Comparison of ENCODE assay signal across 8 cellular contexts in the genomic region with DNA sequence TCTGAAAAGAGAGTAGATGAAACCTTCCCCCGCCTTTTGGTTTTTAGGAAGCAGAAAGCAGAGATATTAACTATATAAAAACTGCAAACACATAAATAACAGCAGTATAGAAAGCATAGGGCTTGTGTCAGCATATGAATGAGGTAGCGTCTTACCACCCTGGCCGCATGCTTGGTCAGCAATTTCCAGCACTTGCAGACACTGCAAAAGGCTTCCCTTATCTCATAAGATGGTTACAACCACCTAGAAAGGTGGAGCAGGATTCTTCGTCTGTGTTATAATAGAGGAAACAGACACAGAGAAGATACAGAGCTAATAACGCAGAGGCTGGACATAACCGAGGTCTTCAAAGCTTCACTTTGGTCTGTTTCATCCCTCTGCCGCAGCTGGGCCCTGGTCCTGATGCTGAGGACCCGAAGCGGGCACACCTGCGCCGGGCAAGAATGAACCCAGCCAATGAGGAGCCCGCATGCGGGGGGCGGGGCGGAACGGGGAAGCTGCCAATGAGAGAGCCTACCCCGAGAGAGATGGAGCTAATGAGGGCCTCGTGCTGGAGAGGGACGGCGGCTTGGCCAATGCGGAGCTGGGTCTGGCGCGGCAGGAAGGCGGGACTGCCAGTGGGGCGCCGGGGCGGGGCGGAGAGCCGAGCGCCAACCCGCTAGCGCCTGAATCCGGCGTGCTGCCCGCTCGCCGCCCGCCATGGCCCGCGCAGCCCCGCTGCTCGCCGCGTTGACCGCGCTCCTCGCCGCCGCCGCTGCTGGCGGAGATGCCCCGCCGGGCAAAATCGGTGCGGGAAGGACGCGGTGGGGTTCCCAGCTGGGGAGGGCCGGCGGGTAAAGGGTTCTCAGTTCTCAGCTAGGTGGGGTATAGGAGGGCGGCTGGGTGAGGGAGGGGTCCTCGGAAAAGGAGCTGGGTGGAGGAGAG. TPM values are rescaled to one million over a fixed set of nuclear protein-coding genes. Genes with fewer than 3 reads are reported as not detected.
DNase-seq lines count a peak whose midpoint lies in the region; ATAC-seq lines count a peak whose summit lies in the region.

A gene with protein sequence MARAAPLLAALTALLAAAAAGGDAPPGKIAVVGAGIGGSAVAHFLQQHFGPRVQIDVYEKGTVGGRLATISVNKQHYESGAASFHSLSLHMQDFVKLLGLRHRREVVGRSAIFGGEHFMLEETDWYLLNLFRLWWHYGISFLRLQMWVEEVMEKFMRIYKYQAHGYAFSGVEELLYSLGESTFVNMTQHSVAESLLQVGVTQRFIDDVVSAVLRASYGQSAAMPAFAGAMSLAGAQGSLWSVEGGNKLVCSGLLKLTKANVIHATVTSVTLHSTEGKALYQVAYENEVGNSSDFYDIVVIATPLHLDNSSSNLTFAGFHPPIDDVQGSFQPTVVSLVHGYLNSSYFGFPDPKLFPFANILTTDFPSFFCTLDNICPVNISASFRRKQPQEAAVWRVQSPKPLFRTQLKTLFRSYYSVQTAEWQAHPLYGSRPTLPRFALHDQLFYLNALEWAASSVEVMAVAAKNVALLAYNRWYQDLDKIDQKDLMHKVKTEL (plus strand): TSS at position 677 of the 924 bp plus-strand sequence. CDS start 23 bp downstream, at position 700.

- H3K27me3 ChIP-seq in effector memory CD4-positive, alpha-beta T cell (replicated peaks; ENCODE audit: control insufficient read depth, insufficient read depth, low read length, poor library complexity, severe bottlenecking) = no peaks in the 10 kb centered on the region

- peak within 1 kb of the TSS; percentile 76 for H3K27ac ChIP-seq in effector memory CD4-positive, alpha-beta T cell (ENCODE audit: insufficient read depth, low read length, poor library complexity, severe bottlenecking)

- H3K4me1 ChIP-seq in effector memory CD4-positive, alpha-beta T cell (ENCODE audit: control insufficient read depth, insufficient read depth, low read length, poor library complexity, severe bottlenecking) = peaks cover 24% of the 10 kb centered on the region

- peak within 1 kb of the TSS; percentile 68 for H3K4me3 ChIP-seq in effector memory CD4-positive, alpha-beta T cell (ENCODE audit: insufficient read depth, low read depth, low read length, poor library complexity, severe bottlenecking)

- peak; percentile 99 for ATAC-seq in GM21360 (IDR thresholded peaks at IDR 0.05; ENCODE audit: unreplicated experiment)

- H3K9me3 ChIP-seq in effector memory CD4-positive, alpha-beta T cell (ENCODE audit: control insufficient read depth, low read length) = no peaks in the 10 kb centered on the region

- DNase-seq in COLO829 (ENCODE audit: low spot score) = peak; percentile 87
- DNase-seq in HT-29 (ENCODE audit: low spot score) = peak; percentile 94
- peak; percentile 96 for DNase-seq in NK-92 treated with Interleukin-12 subunit alpha and Interleukin-12 subunit beta, amount 100 ng/mL, for 24 hours (lab: John Stamatoyannopoulos, UW)
- DNase-seq in activated CD8-positive, alpha-beta memory T cell treated with anti-CD3 and anti-CD28 coated beads for 24 hours = peak; percentile 93
- DNase-seq in effector memory CD4-positive, alpha-beta T cell = peak; percentile 91 to 94 (median 91)
- DNase-seq in medulla oblongata (ENCODE audit: extremely low spot score) = peak; percentile 98
- peak; percentile 91 to 97 (median 96) for DNase-seq in stimulated activated CD4-positive, alpha-beta T cell treated with anti-CD3 and anti-CD28 coated beads, TNF-alpha, amount 100 ng/mL, for 48 hours (ENCODE audit: low read depth in 3 of 3)

- peaks cover 23% of the 10 kb centered on the region for H3K36me3 ChIP-seq in effector memory CD4-positive, alpha-beta T cell (ENCODE audit: control insufficient read depth, insufficient read depth, low read length)

RNA-seq across cellular contexts. Expression of the gene that starts here (rescaled TPM):
- 1.2 and 1.7 TPM in 2 replicates for total RNA-seq in HT-29 (2014; rRNA removed; shearing (Covaris generic))

Comparison
In these comparisons a context has a peak if more than half of its experiments do, and no peak if none do; other contexts are left out.
1. Peak in every context shown above with its lines: DNase-seq, ATAC-seq, H3K4me3 ChIP-seq and H3K27ac ChIP-seq.